In the genomic region with DNA sequence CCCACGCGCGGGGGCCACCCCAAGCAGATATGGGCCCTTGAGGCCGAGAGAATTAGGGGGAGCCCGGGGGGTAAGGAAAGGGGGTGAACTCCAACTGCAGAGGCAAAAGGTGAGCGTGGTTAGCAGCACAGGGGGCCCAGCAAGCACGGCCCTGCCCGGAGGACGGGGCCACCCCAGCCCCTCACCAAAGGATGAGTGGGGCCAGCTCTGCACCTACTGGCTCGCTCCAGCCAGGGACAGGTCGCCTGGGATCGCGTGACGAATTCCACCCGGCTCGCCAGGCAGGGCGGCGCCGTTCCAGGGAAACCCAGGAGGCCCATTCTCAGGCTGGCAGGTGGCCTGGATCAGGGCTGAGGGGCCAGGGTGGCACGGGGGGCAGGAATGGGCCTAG, we compare ENCODE assay signal across 13 cellular contexts. TPM values are rescaled to one million over a fixed set of nuclear protein-coding genes. Genes with fewer than 3 reads are reported as not detected.
A peak's percentile ranks its signal among the peaks of the same experiment; 100 is the strongest.
DNase-seq lines count a peak whose midpoint lies in the region; ATAC-seq and TF ChIP-seq lines count a peak whose summit lies in the region.
"Had no signal": no experiment of that assay in that cellular context is flagged by ENCODE, and none has a peak within 500 bp of the region (broad histone marks: within the 10 kb centered on the region; RNA-seq: fewer than 3 reads in every experiment).

No MANE protein-coding gene starts in this region.

- no peaks in the 10 kb centered on the region for H3K27me3 Mint-ChIP-seq in activated CD4-positive, alpha-beta memory T cell treated with anti-CD3 and anti-CD28 coated beads for 36 hours
- H3K27me3 Mint-ChIP-seq in activated CD4-positive, alpha-beta memory T cell treated with anti-CD3 and anti-CD28 coated beads, Interleukin-2, amount 10 ng/mL, durations not matched to agents 7 days and 5 days = no peaks in the 10 kb centered on the region
- H3K27me3 Mint-ChIP-seq in activated B cell treated with CpG ODN at 0.5 μM for 24 hours = no peaks in the 10 kb centered on the region

- DNase-seq in activated CD4-positive, alpha-beta memory T cell treated with anti-CD3 and anti-CD28 coated beads for 36 hours = no peak
- no peak for DNase-seq in activated CD4-positive, alpha-beta memory T cell treated with anti-CD3 and anti-CD28 coated beads, Interleukin-2, amount 10 ng/mL, durations not matched to agents 7 days and 5 days
- DNase-seq in activated B cell treated with CpG ODN at 0.5 μM for 24 hours (no peak), hepatocyte (ENCODE audit: low spot score) (no peak), thyroid gland (no peak), left colon (no peak), OCI-M1 (lab: John Stamatoyannopoulos, UW) (no peak)
- DNase-seq in activated effector memory CD4-positive, alpha-beta T cell treated with anti-CD3 and anti-CD28 coated beads, Interleukin-2, amount 50 U/mL, for 16 hours = no peak
- DNase-seq: NCI-H187, NCI-H524 treated with DMSO at 0.1 percent for 48 hours had no signal

- H3K9me3 Mint-ChIP-seq in activated CD4-positive, alpha-beta memory T cell treated with anti-CD3 and anti-CD28 coated beads for 36 hours = no peaks in the 10 kb centered on the region
- H3K9me3 Mint-ChIP-seq in activated CD4-positive, alpha-beta memory T cell treated with anti-CD3 and anti-CD28 coated beads, Interleukin-2, amount 10 ng/mL, durations not matched to agents 7 days and 5 days = no peaks in the 10 kb centered on the region
- H3K9me3 Mint-ChIP-seq in activated B cell treated with CpG ODN at 0.5 μM for 24 hours = no peaks in the 10 kb centered on the region

- H3K79me2 ChIP-seq in hepatocyte = peaks cover 17% of the 10 kb centered on the region

- H3K9me2 ChIP-seq in hepatocyte (replicated peaks; ENCODE audit: insufficient read depth) = no peaks in the 10 kb centered on the region

- H3K4me1 Mint-ChIP-seq in activated CD4-positive, alpha-beta memory T cell treated with anti-CD3 and anti-CD28 coated beads for 36 hours (ENCODE audit: low read depth) = peaks cover 28% of the 10 kb centered on the region
- H3K4me1 Mint-ChIP-seq in activated CD4-positive, alpha-beta memory T cell treated with anti-CD3 and anti-CD28 coated beads, Interleukin-2, amount 10 ng/mL, durations not matched to agents 7 days and 5 days = peaks cover 34% of the 10 kb centered on the region
- peaks cover 13% of the 10 kb centered on the region for H3K4me1 Mint-ChIP-seq in activated B cell treated with CpG ODN at 0.5 μM for 24 hours

- peak overlapping the region; percentile 69 for H3K27ac Mint-ChIP-seq in activated CD4-positive, alpha-beta memory T cell treated with anti-CD3 and anti-CD28 coated beads for 36 hours
- no peak overlapping the region for H3K27ac Mint-ChIP-seq in activated CD4-positive, alpha-beta memory T cell treated with anti-CD3 and anti-CD28 coated beads, Interleukin-2, amount 10 ng/mL, durations not matched to agents 7 days and 5 days
- peak overlapping the region; percentile 53 for H3K27ac Mint-ChIP-seq in activated B cell treated with CpG ODN at 0.5 μM for 24 hours

- no peak for TF ChIP-seq POLR2A in thyroid gland (IDR thresholded peaks at IDR 0.05)

- ATAC-seq in activated B cell treated with CpG ODN at 0.5 μM for 24 hours (ENCODE audit: low read depth) (no peak), left colon (no peak)

- CTCF ChIA-PET in activated CD4-positive, alpha-beta memory T cell treated with anti-CD3 and anti-CD28 coated beads for 36 hours (lab: Charles Lee) = interaction anchor here (0.6 to 3.7 kb wide), 19 partner anchors 10 to 582 kb away, joined by 3 to 61 read pairs (median 4); partner anchors contain the start of genes BIN1 and ERCC3
- CTCF ChIA-PET in activated CD4-positive, alpha-beta memory T cell treated with anti-CD3 and anti-CD28 coated beads, Interleukin-2, amount 10 ng/mL, durations not matched to agents 7 days and 5 days (lab: Charles Lee) = interaction anchor here (0.7 to 2.6 kb wide), 15 partner anchors 11 to 411 kb away, joined by 3 to 59 read pairs (median 4); no protein-coding TSS in a partner anchor
- CTCF ChIA-PET in activated B cell treated with CpG ODN at 0.5 μM for 24 hours (lab: Charles Lee) = interaction anchor here (0.7 to 1.9 kb wide), 16 partner anchors 10 to 411 kb away, joined by 3 to 15 read pairs (median 6); partner anchors contain the start of gene BIN1

- WGBS in hepatocyte (ENCODE audit: low lambda C conversion rate, missing lambda C conversion rate) = 95% methylated on average over 19 of the region's 20 CpGs
- WGBS in thyroid gland, 2 donors = 77 to 88% methylated on average over 7 to 10 of the region's 20 CpGs

- POLR2A ChIA-PET in activated CD4-positive, alpha-beta memory T cell treated with anti-CD3 and anti-CD28 coated beads for 36 hours (lab: Charles Lee) = interaction anchor here (0.6 to 1.7 kb wide), 3 partner anchors 12 to 411 kb away, joined by 4 read pairs; no protein-coding TSS in a partner anchor
- POLR2A ChIA-PET in activated CD4-positive, alpha-beta memory T cell treated with anti-CD3 and anti-CD28 coated beads, Interleukin-2, amount 10 ng/mL, durations not matched to agents 7 days and 5 days (lab: Charles Lee) = interaction anchor here (2.7 kb wide), 1 partner anchor 12 kb away, joined by 23 read pairs; no protein-coding TSS in a partner anchor
- POLR2A ChIA-PET in activated B cell treated with CpG ODN at 0.5 μM for 24 hours (lab: Charles Lee) = interaction anchor here (0.8 to 1.5 kb wide), 6 partner anchors 12 to 225 kb away, joined by 3 to 15 read pairs (median 6); partner anchors contain the start of gene ERCC3

- no peak overlapping the region for H3K4me3 ChIP-seq in hepatocyte
- H3K4me3 ChIP-seq in thyroid gland (replicated peaks in 1 of 3) = no peak overlapping the region
- H3K4me3 ChIP-seq: A549, Peyer's patch, right atrium auricular region had no signal

- no peak overlapping the region for H3K4me3 Mint-ChIP-seq in activated CD4-positive, alpha-beta memory T cell treated with anti-CD3 and anti-CD28 coated beads for 36 hours
- no peak overlapping the region for H3K4me3 Mint-ChIP-seq in activated CD4-positive, alpha-beta memory T cell treated with anti-CD3 and anti-CD28 coated beads, Interleukin-2, amount 10 ng/mL, durations not matched to agents 7 days and 5 days
- H3K4me3 Mint-ChIP-seq in activated B cell treated with CpG ODN at 0.5 μM for 24 hours = no peak overlapping the region

- H3K4me1 ChIP-seq in hepatocyte (ENCODE audit: insufficient read depth) (peaks cover 25% of the 10 kb centered on the region), thyroid gland (peaks cover 0 to 40% of the 10 kb centered on the region in 2 donors)

- no peaks in the 10 kb centered on the region for H4K20me1 ChIP-seq in hepatocyte (ENCODE audit: insufficient read depth, poor library complexity, severe bottlenecking)

- TF ChIP-seq CTCF in activated B cell treated with CpG ODN at 0.5 μM for 24 hours (IDR thresholded peaks at IDR 0.05) (no peak), hepatocyte (IDR thresholded peaks at IDR 0.05; ENCODE audit: poor library complexity) (no peak), thyroid gland (IDR thresholded peaks at IDR 0.05) (peak in 1 of 6 experiments; percentile 8)

- H2AFZ ChIP-seq in hepatocyte = no peak overlapping the region

- H3K27me3 ChIP-seq in hepatocyte (no peaks in the 10 kb centered on the region), thyroid gland (no peaks in the 10 kb centered on the region)
- H3K27me3 ChIP-seq: Peyer's patch, right atrium auricular region had no signal

- intact Hi-C loops in activated CD4-positive, alpha-beta memory T cell treated with anti-CD3 and anti-CD28 coated beads for 36 hours (cut with micrococcal nuclease) = loop anchor here (1.0 kb wide), 2 partner anchors 12 to 39 kb away; partner anchors contain the start of gene BIN1
- intact Hi-C loops in activated B cell treated with CpG ODN at 0.5 μM for 24 hours (cut with micrococcal nuclease) = loop anchor here (1.0 to 5.0 kb wide), 5 partner anchors 19 to 224 kb away; partner anchors contain the start of genes BIN1 and ERCC3
- intact Hi-C loops in thyroid gland (cut with DNase I) = loop anchor here (10.0 kb wide), 1 partner anchor 106 kb away; no protein-coding TSS in a partner anchor
- intact Hi-C loops in left colon (cut with DNase I, micrococcal nuclease) = no loop called here

- H3K9me3 ChIP-seq in hepatocyte (ENCODE audit: low read depth) (no peaks in the 10 kb centered on the region), thyroid gland (no peaks in the 10 kb centered on the region)
- H3K9me3 ChIP-seq: A549, Peyer's patch, right atrium auricular region had no signal

- H3K36me3 Mint-ChIP-seq in activated CD4-positive, alpha-beta memory T cell treated with anti-CD3 and anti-CD28 coated beads for 36 hours = peaks cover 9% of the 10 kb centered on the region
- H3K36me3 Mint-ChIP-seq in activated CD4-positive, alpha-beta memory T cell treated with anti-CD3 and anti-CD28 coated beads, Interleukin-2, amount 10 ng/mL, durations not matched to agents 7 days and 5 days (ENCODE audit: low read depth) = peaks cover 57% of the 10 kb centered on the region
- H3K36me3 Mint-ChIP-seq in activated B cell treated with CpG ODN at 0.5 μM for 24 hours (ENCODE audit: low read depth) = peaks cover 57% of the 10 kb centered on the region

- H3K4me2 ChIP-seq in hepatocyte = no peak overlapping the region

- H3K27ac ChIP-seq in hepatocyte (peak overlapping the region; percentile 37), thyroid gland (peak overlapping the region in 2 of 3 donors; percentile 19 to 64)

- H3K36me3 ChIP-seq in hepatocyte (replicated peaks; ENCODE audit: insufficient read depth, low read depth) = no peaks in the 10 kb centered on the region
- no peaks in the 10 kb centered on the region for H3K36me3 ChIP-seq in thyroid gland
- H3K36me3 ChIP-seq: right atrium auricular region had no signal

RNA-seq across cellular contexts. Expression of gene BIN1, which starts 38.6 kb away (rescaled TPM):
- total RNA-seq in activated CD4-positive, alpha-beta memory T cell treated with anti-CD3 and anti-CD28 coated beads for 36 hours = 10 to 100 TPM; 55.4 to 58.2 TPM
- 100 to 1,000 TPM; 130 to 131 TPM for total RNA-seq in activated CD4-positive, alpha-beta memory T cell treated with anti-CD3 and anti-CD28 coated beads, Interleukin-2, amount 10 ng/mL, durations not matched to agents 7 days and 5 days
- total RNA-seq in activated B cell treated with CpG ODN at 0.5 μM for 24 hours = 62.5 and 63.5 TPM in 2 replicates
- total RNA-seq in hepatocyte = 107 and 109 TPM in 2 replicates
- polyA plus RNA-seq in hepatocyte = 113 and 122 TPM in 2 replicates
- 10 to 100 TPM; 49.2 to 68.3 (median 64.2) TPM for total RNA-seq in thyroid gland
- 10 to 100 TPM; 34.3 to 37.2 TPM for total RNA-seq in left colon

Comparison
In these comparisons a context has a peak if more than half of its experiments do, and no peak if none do; other contexts are left out.
1. intact Hi-C loops: an anchor here in activated CD4-positive, alpha-beta memory T cell treated with anti-CD3 and anti-CD28 coated beads for 36 hours (1.0 kb wide), activated B cell treated with CpG ODN at 0.5 μM for 24 hours (1.0 to 5.0 kb wide) and thyroid gland (10.0 kb wide); none called in left colon.